Comparison of ENCODE assay signal across 8 cellular contexts in the genomic region with DNA sequence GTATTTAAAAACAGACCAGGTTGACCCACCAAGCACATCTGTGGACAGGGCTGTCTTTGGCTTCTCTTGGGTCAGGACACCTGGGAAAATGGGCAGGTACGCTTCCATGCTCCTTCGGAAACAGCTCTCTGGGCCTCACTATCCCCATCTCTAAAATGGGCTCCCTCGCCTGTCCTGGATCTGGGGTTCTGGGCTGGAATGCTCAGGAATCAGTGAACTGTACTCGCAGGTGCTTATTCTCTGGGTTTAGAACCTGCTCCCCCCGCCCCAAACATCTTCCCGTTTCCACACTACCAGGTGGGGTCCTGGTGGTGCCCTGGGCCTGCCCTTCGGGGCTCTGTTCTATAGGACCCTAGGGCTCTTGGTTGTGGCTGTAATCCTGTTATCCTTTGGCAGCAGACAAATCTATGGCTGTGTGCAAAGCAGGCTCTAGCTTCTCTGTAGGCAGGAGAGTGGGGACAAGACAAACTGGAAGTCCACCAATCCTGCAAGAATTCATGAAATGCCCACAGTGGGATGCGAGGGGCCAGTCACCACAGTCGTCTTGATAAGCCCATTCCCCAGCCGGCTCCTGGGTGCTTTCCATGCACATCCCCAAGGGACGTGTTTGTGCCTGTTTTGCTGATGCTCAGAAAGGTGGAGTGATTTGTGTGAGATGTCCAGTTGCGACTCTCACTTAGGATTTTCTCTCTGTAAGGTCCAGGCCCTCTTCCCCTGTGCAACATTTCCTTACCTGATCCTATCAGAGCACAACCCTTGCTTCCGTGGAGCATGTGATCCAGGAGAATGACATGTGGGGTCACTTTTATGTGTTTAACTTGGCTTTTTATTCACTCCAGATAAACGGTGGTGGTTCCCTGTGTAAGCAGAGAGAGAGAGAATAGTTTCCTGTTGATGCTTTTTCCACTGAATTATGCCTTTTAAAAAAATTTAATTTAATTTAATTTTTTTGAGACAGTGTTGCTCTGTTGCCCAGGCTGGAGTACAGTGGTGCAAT. TPM values are rescaled to one million over a fixed set of nuclear protein-coding genes. Genes with fewer than 3 reads are reported as not detected.
DNase-seq lines count a peak whose midpoint lies in the region; ATAC-seq and TF ChIP-seq lines count a peak whose summit lies in the region.

No MANE protein-coding gene starts in this region.

- H3K9me3 Mint-ChIP-seq in CD4-positive, alpha-beta T cell: no peaks in the 10 kb centered on the region
- H3K9me3 Mint-ChIP-seq in brain: no peaks in the 10 kb centered on the region
- H3K9me3 Mint-ChIP-seq in nephron progenitor cell: no peaks in the 10 kb centered on the region

- intact Hi-C loops in CD4-positive, alpha-beta T cell (cut with DNase I, micrococcal nuclease): loop anchor here in 1 of 2 experiments (5.0 kb wide), 1 partner anchor 36 kb away; a partner anchor contains a TSS

- H3K9me3 ChIP-seq in CD4-positive, alpha-beta T cell (ENCODE audit: control insufficient read depth, low read length): no peaks in the 10 kb centered on the region

- ATAC-seq in CD4-positive, alpha-beta T cell (ENCODE audit: poor library complexity): no peak
- ATAC-seq in HG03025 (IDR thresholded peaks at IDR 0.05; ENCODE audit: low FRiP score, unreplicated experiment): no peak

- peaks cover 49% of the 10 kb centered on the region for H3K4me1 Mint-ChIP-seq in CD4-positive, alpha-beta T cell (ENCODE audit: low read depth)
- H3K4me1 Mint-ChIP-seq in brain: peaks cover 19% of the 10 kb centered on the region
- H3K4me1 Mint-ChIP-seq in nephron progenitor cell: peaks cover 27% of the 10 kb centered on the region

- POLR2A ChIA-PET in CD4-positive, alpha-beta T cell (lab: Charles Lee): interaction anchor here (1.3 kb wide), 1 partner anchor 38 kb away, joined by 9 read pairs; a partner anchor contains a TSS

- TF ChIP-seq CTCF in CD4-positive, alpha-beta T cell (IDR thresholded peaks at IDR 0.05): no peak
- TF ChIP-seq CTCF in brain (conservative IDR thresholded peaks at IDR 0.05) (no peak), nephron progenitor cell (IDR thresholded peaks at IDR 0.05) (no peak)

- DNase-seq in CD4-positive, alpha-beta T cell: no peak
- peak; percentile 16 for DNase-seq in NAMALWA (ENCODE audit: low spot score)
- DNase-seq in nephron progenitor cell: no peak
- no peak for DNase-seq in COLO829 (ENCODE audit: low spot score)
- DNase-seq in A172 (ENCODE audit: low spot score): no peak
- DNase-seq in NCI-H2227 (lab: John Stamatoyannopoulos, UW; ENCODE audit: unreplicated experiment): no peak

- CTCF ChIA-PET in CD4-positive, alpha-beta T cell (lab: Charles Lee): interaction anchor here (3.0 kb wide), 1 partner anchor 11 kb away, joined by 13 read pairs; no protein-coding TSS in a partner anchor

- no peak overlapping the region for H3K4me3 Mint-ChIP-seq in CD4-positive, alpha-beta T cell
- H3K4me3 Mint-ChIP-seq in brain (no peak overlapping the region), nephron progenitor cell (no peak overlapping the region)

- H3K27me3 ChIP-seq in CD4-positive, alpha-beta T cell (ENCODE audit: control insufficient read depth, insufficient read depth, low read length): no peaks in the 10 kb centered on the region

- peak overlapping the region; percentile 90 for H3K27ac Mint-ChIP-seq in CD4-positive, alpha-beta T cell
- peak overlapping the region in 3 of 5 experiments; percentile 48 to 70 (median 63) for H3K27ac Mint-ChIP-seq in brain
- H3K27ac Mint-ChIP-seq in nephron progenitor cell: peak overlapping the region; percentile 95

- H3K36me3 Mint-ChIP-seq in CD4-positive, alpha-beta T cell (ENCODE audit: low read depth): peaks cover 17% of the 10 kb centered on the region
- H3K36me3 Mint-ChIP-seq in brain: peaks cover 15% of the 10 kb centered on the region
- peaks cover 15% of the 10 kb centered on the region for H3K36me3 Mint-ChIP-seq in nephron progenitor cell (ENCODE audit: low read depth)

- no peaks in the 10 kb centered on the region for H3K27me3 Mint-ChIP-seq in CD4-positive, alpha-beta T cell
- H3K27me3 Mint-ChIP-seq in brain: no peaks in the 10 kb centered on the region
- no peaks in the 10 kb centered on the region for H3K27me3 Mint-ChIP-seq in nephron progenitor cell (ENCODE audit: low read depth, poor library complexity)

- H3K27ac ChIP-seq in CD4-positive, alpha-beta T cell (ENCODE audit: low read depth, low read length): peak overlapping the region; percentile 44

RNA-seq across cellular contexts. Expression of a gene that starts 37.2 kb away (rescaled TPM):
- total RNA-seq in CD4-positive, alpha-beta T cell: 100 to 1,000 TPM; 152 to 153 TPM
- polyA plus RNA-seq in brain (ENCODE audit: insufficient read depth, low read depth, low replicate concordance): 11.7 TPM
- total RNA-seq in A172 (2014; rRNA removed; shearing (Covaris generic)): 66.3 and 79.6 TPM in 2 replicates
